Comparison of ENCODE assay signal across 9 cellular contexts in the genomic region with DNA sequence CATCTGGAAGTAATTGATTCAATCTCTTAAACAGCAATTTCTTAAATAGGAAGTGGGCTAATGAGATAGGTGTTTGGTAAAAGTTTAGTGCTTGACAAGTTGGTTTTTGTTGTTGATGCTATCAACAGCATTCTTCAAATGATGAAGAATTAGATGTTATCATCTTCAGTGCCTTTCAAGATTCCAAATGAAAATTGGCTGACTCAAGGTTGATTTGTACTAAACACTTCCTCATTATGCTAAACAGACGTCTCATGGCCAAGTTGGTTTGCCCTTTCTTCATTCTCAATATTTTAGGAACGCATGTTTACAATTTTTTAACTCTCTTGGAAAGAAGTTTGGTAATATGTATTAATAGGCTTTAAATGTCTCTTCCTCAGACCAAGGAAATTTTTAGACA.
"Had no signal": no experiment of that assay in that cellular context is flagged by ENCODE, and none has a peak within 500 bp of the region (broad histone marks: within the 10 kb centered on the region; RNA-seq: fewer than 3 reads in every experiment).

No MANE protein-coding gene starts in this region.

- H3K27me3 Mint-ChIP-seq: IgD-negative memory B cell had no signal

- H3K4me3 ChIP-seq: GM23338 had no signal

- H2AFZ ChIP-seq: GM23338 had no signal

- ATAC-seq: GM23338, HepG2 had no signal

- FAIRE-seq: H1, H54, HepG2 had no signal

- H3K4me2 ChIP-seq: GM23338 had no signal

- H3K36me3 Mint-ChIP-seq: IgD-negative memory B cell had no signal

- DNase-seq: H9, HCEC 1CT, KG1 had no signal

- H3K9me3 Mint-ChIP-seq: GM23338 had no signal

- H3K27ac Mint-ChIP-seq: GM23338, H9, IgD-negative memory B cell had no signal

- H3K4me3 Mint-ChIP-seq: GM23338, H9, IgD-negative memory B cell had no signal

- H3K27ac ChIP-seq: HL-60 had no signal
